ENCODE assay signal across 1 cellular context in the genomic region with DNA sequence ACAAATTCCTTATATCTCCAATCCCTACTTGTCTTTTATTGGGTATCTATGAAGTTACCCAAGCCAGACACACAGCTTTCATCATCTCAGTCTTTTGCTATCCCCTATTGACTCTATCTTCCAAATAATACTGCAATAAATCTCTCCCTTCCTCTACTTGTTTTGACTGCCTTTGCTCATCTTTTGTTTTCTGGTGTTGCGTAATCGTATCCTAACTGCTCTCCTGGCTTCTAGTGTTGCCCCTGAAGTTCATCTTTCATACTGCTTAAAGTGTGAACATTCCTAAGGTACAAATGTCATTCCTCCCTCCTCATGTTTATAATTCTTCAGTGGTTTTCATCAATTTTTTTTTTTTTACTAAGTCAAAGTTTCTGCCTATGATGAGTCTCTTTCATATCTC.
A peak's percentile ranks its signal among the peaks of the same experiment; 100 is the strongest.
TF ChIP-seq lines count a peak whose summit lies in the region.

No MANE protein-coding gene starts in this region.

TF ChIP-seq in HepG2, 621 proteins besides CTCF, POLR2A, EP300 and RAD21 (continued from another document):
- no peak for TF ChIP-seq ZNF407 (CRISPR knock-in tag; IDR thresholded peaks at IDR 0.05; ENCODE audit: not compliant biosample characterization)
- TF ChIP-seq CEBPB (IDR thresholded peaks at IDR 0.05; ENCODE audit: borderline replicate concordance, low read depth, low read length), result peak; percentile 83
